ENCODE assay signal across 9 cellular contexts in the genomic region with DNA sequence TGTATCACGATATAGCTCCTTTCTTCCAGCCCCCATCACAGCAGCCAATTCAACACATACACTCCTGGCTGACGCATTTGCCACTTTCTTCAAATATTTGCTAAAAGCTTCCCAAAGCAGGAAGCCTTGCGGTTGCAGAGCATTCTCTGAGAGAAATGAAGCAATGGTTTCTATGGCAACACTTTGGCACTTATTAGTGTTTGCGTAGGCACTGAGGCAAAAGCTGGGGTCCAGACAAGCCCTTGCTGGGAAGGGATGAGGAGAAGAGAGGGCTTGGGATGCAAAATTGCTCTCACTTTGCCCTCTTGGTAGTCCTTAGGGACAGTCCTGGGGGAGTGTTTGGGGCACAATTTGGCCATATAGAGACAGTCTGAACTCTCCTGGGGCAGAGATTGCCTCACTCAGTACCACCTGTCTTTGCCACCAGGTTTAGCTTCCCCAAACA. TPM values are rescaled to one million over a fixed set of nuclear protein-coding genes. Genes with fewer than 3 reads are reported as not detected.
DNase-seq lines count a peak whose midpoint lies in the region; ATAC-seq and TF ChIP-seq lines count a peak whose summit lies in the region.
"Had no signal": no experiment of that assay in that cellular context is flagged by ENCODE, and none has a peak within 500 bp of the region (broad histone marks: within the 10 kb centered on the region; RNA-seq: fewer than 3 reads in every experiment).

No MANE protein-coding gene starts in this region.

- no peak for TF ChIP-seq POLR2A in gastroesophageal sphincter (IDR thresholded peaks at IDR 0.05)

- no peak for TF ChIP-seq CTCF in gastroesophageal sphincter (IDR thresholded peaks at IDR 0.05)

- H3K27ac ChIP-seq in ACC112 (ENCODE audit: low read depth, low read length) = peak overlapping the region; percentile 99
- peak overlapping the region; percentile 77 for H3K27ac ChIP-seq in epithelial cell of prostate
- H3K27ac ChIP-seq in mesendoderm (ENCODE audit: low read depth, low read length) = no peak overlapping the region
- no peak overlapping the region for H3K27ac ChIP-seq in gastroesophageal sphincter
- H3K27ac ChIP-seq in neuronal stem cell (replicated peaks; ENCODE audit: low read length) = no peak overlapping the region

- H3K79me2 ChIP-seq in ACC112 (ENCODE audit: control insufficient read depth, insufficient read depth, low read length, unreplicated experiment) (no peaks in the 10 kb centered on the region), mesendoderm (ENCODE audit: control insufficient read depth, insufficient read depth, low read length) (no peaks in the 10 kb centered on the region)

- H3K4me1 ChIP-seq in ACC112 (ENCODE audit: control insufficient read depth, insufficient read depth, low read length, unreplicated experiment) = peaks cover 18% of the 10 kb centered on the region
- no peaks in the 10 kb centered on the region for H3K4me1 ChIP-seq in mesendoderm (ENCODE audit: control insufficient read depth, low read depth, low read length)
- H3K4me1 ChIP-seq in gastroesophageal sphincter = no peaks in the 10 kb centered on the region
- H3K4me1 ChIP-seq in neuronal stem cell (ENCODE audit: control insufficient read depth in 2 of 2, insufficient read depth in 1 of 2, low read depth in 1 of 2, low read length in 2 of 2) = peaks cover 2 to 3% of the 10 kb centered on the region in 2 donors

- no peak overlapping the region for H4K5ac ChIP-seq in mesendoderm (ENCODE audit: low read length)

- H2BK15ac ChIP-seq in mesendoderm (replicated peaks; ENCODE audit: low read depth) (no peak overlapping the region), neuronal stem cell (ENCODE audit: low read length) (no peak overlapping the region)

- H3K4me3 ChIP-seq in ACC112 (ENCODE audit: low read depth, low read length) = no peak overlapping the region
- no peak overlapping the region for H3K4me3 ChIP-seq in mesendoderm (ENCODE audit: low read length)
- H3K4me3 ChIP-seq in gastroesophageal sphincter = no peak overlapping the region
- no peak overlapping the region for H3K4me3 ChIP-seq in neuronal stem cell (ENCODE audit: low read length in 2 of 2)

- no peaks in the 10 kb centered on the region for H3K27me3 ChIP-seq in ACC112 (ENCODE audit: insufficient read depth, low read length)
- H3K27me3 ChIP-seq in mesendoderm (ENCODE audit: insufficient read depth, low read length, poor library complexity) = no peaks in the 10 kb centered on the region
- H3K27me3 ChIP-seq in gastroesophageal sphincter = no peaks in the 10 kb centered on the region
- H3K27me3 ChIP-seq in neuronal stem cell (ENCODE audit: control insufficient read depth in 3 of 3, insufficient read depth in 3 of 3, low read depth in 1 of 3, low read length in 3 of 3) = no peaks in the 10 kb centered on the region

- H2AFZ ChIP-seq in ACC112 (ENCODE audit: low read length, unreplicated experiment) (no peak overlapping the region), neuronal stem cell (ENCODE audit: low read length) (no peak overlapping the region)

- ATAC-seq in GM18907 (IDR thresholded peaks at IDR 0.05; ENCODE audit: unreplicated experiment) (peak; percentile 82), gastroesophageal sphincter (no peak)

- H4K8ac ChIP-seq in mesendoderm (ENCODE audit: low read depth, low read length) (no peak overlapping the region), neuronal stem cell (ENCODE audit: low read depth, low read length) (no peak overlapping the region)

- no peak overlapping the region for H3K23ac ChIP-seq in mesendoderm (ENCODE audit: low read length)
- no peak overlapping the region for H3K23ac ChIP-seq in neuronal stem cell (ENCODE audit: low read depth, low read length, poor library complexity)

- H2AK5ac ChIP-seq in mesendoderm (ENCODE audit: low read length) = no peak overlapping the region
- H2AK5ac ChIP-seq in neuronal stem cell (ENCODE audit: low read depth, low read length) = no peak overlapping the region

- H3K9ac ChIP-seq in mesendoderm (ENCODE audit: low read length) (no peak overlapping the region), neuronal stem cell (ENCODE audit: low read depth, low read length, poor library complexity) (no peak overlapping the region)

- no peaks in the 10 kb centered on the region for H3K9me3 ChIP-seq in gastroesophageal sphincter
- H3K9me3 ChIP-seq in neuronal stem cell (replicated peaks in 1 of 2; ENCODE audit: control insufficient read depth in 2 of 2, insufficient read depth in 1 of 2, low read depth in 1 of 2, low read length in 2 of 2) = no peaks in the 10 kb centered on the region

- TF ChIP-seq EP300 in gastroesophageal sphincter (IDR thresholded peaks at IDR 0.05) = no peak

- no peak overlapping the region for H3K14ac ChIP-seq in neuronal stem cell (ENCODE audit: low read length)

- no peak overlapping the region for H2BK12ac ChIP-seq in neuronal stem cell (ENCODE audit: low read length)

- H3K18ac ChIP-seq in mesendoderm (ENCODE audit: low read length) (no peak overlapping the region), neuronal stem cell (ENCODE audit: low read length) (no peak overlapping the region)

- H4K91ac ChIP-seq in neuronal stem cell (ENCODE audit: low read depth, low read length, poor library complexity) = no peak overlapping the region

- H3K56ac ChIP-seq in mesendoderm (ENCODE audit: low read length) = no peak overlapping the region

- WGBS in mesendoderm (ENCODE audit: extremely low coverage, insufficient coverage, low lambda C conversion rate) = no CpG with 5 or more reads among the region's 4 CpGs
- 0 to 47% methylated on average over 1 to 2 of the region's 4 CpGs for WGBS in gastroesophageal sphincter (ENCODE audit: low coverage in 1 of 2), 2 donors
- no CpG with 5 or more reads among the region's 4 CpGs for WGBS in neuronal stem cell (ENCODE audit: extremely low coverage in 2 of 2, insufficient read length in 2 of 2, insufficient replicate concordance in 1 of 2), 2 donors

- DNase-seq in NCI-H1694 treated with DMSO at 0.1 percent for 48 hours (lab: John Stamatoyannopoulos, UW) (peak; percentile 17), epithelial cell of prostate (ENCODE audit: low read depth, low spot score) (no peak), NCI-H2107 (lab: John Stamatoyannopoulos, UW) (no peak), mesendoderm (no peak), neuronal stem cell (ENCODE audit: low spot score) (no peak)
- DNase-seq: NCI-H345 had no signal

- H2BK5ac ChIP-seq in mesendoderm (ENCODE audit: low read length) = no peak overlapping the region
- no peak overlapping the region for H2BK5ac ChIP-seq in neuronal stem cell (ENCODE audit: low read length)

- H3K36me3 ChIP-seq in ACC112 (ENCODE audit: insufficient read depth, low read length) (no peaks in the 10 kb centered on the region), mesendoderm (ENCODE audit: control insufficient read depth, insufficient read depth, low read length) (no peaks in the 10 kb centered on the region), gastroesophageal sphincter (no peaks in the 10 kb centered on the region), neuronal stem cell (replicated peaks in 1 of 2; ENCODE audit: control insufficient read depth in 2 of 2, insufficient read depth in 2 of 2, low read length in 2 of 2) (no peaks in the 10 kb centered on the region)

- H2BK120ac ChIP-seq in mesendoderm (ENCODE audit: low read depth, low read length) = no peak overlapping the region
- no peak overlapping the region for H2BK120ac ChIP-seq in neuronal stem cell (ENCODE audit: low read depth, low read length)

- H3K4ac ChIP-seq in mesendoderm (ENCODE audit: low read depth, low read length) (no peak overlapping the region), neuronal stem cell (ENCODE audit: low read length) (no peak overlapping the region)

- H3K79me1 ChIP-seq in mesendoderm (ENCODE audit: low read length) = no peaks in the 10 kb centered on the region
- no peaks in the 10 kb centered on the region for H3K79me1 ChIP-seq in neuronal stem cell (ENCODE audit: low read depth, low read length)

- H3K4me2 ChIP-seq in mesendoderm (ENCODE audit: low read length) = no peak overlapping the region
- no peak overlapping the region for H3K4me2 ChIP-seq in neuronal stem cell (ENCODE audit: insufficient read depth, low read length, poor library complexity, severe bottlenecking)

RNA-seq across cellular contexts. Expression of a gene that starts 55.0 kb away (rescaled TPM):
- polyA plus RNA-seq in mesendoderm (2013, experiment 1 of 2) = 0.59 TPM
- polyA plus RNA-seq in mesendoderm (2013, experiment 2 of 2) = 0.57 TPM
- 1 to 10 TPM; 1.8 to 5.0 (median 2.2) TPM for total RNA-seq in gastroesophageal sphincter
- polyA plus RNA-seq in neuronal stem cell (2013, experiment 1 of 2) = 4.8 TPM
- 4.4 TPM for polyA plus RNA-seq in neuronal stem cell (2013, experiment 2 of 2)

Comparison
In these comparisons a context has a peak if more than half of its experiments do, and no peak if none do; other contexts are left out.
1. H3K27ac ChIP-seq: peak in ACC112 (single experiment) and epithelial cell of prostate (single experiment); none in mesendoderm (single experiment), gastroesophageal sphincter (0 of 4) and neuronal stem cell (single experiment).